In genomic region chr6:119636060-119636459, GRCh38 we compare ENCODE assay signal across 9 cellular contexts.
"Had no signal": no experiment of that assay in that cellular context is flagged by ENCODE, and none has a peak within 500 bp of the region (broad histone marks: within the 10 kb centered on the region; RNA-seq: fewer than 3 reads in every experiment).

No MANE protein-coding gene starts in this region.

- H3K4me2 ChIP-seq: KMS-11 had no signal

- H3K36me3 ChIP-seq: HAP-1 had no signal

- ATAC-seq: HCT116 had no signal

- H3K4me3 ChIP-seq: GM23248, HAP-1 had no signal

- H3K27ac ChIP-seq: GM23248, KMS-11 had no signal

- H2AFZ ChIP-seq: GM23248 had no signal

- DNase-seq: GM23248, GOT3, H7, Karpas-422, KBM-7 had no signal

- H3K9me3 ChIP-seq: HAP-1 had no signal

- FAIRE-seq: HTR-8/SVneo had no signal
